2 cellular contexts compared by ENCODE assay signal in the genomic region with DNA sequence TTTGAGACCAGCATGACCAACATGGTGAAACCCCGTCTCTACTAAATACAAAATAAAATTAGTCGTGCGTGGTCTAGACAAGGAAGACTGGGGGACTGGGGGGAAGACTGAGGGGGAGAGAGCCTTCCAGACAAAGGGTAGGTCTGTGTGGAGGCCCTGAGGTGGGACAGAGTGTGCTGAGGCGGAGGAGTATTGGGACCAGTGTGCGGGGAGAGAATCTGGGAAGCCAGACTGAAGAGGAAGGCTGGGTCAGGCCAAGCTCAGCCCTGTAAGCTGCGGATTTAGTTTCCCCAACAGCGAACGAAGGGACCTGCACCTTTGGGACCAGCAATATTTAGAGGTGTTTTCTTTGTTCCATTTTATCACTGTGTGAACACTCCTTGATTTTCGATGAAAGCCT.
TF ChIP-seq lines count a peak whose summit lies in the region.

No MANE protein-coding gene starts in this region.

TF ChIP-seq in SK-N-SH treated with all-trans-retinoic acid at 6 μM for 48 hours, 23 proteins besides CTCF, POLR2A, EP300 and RAD21:
- TF ChIP-seq, protein P1, sequence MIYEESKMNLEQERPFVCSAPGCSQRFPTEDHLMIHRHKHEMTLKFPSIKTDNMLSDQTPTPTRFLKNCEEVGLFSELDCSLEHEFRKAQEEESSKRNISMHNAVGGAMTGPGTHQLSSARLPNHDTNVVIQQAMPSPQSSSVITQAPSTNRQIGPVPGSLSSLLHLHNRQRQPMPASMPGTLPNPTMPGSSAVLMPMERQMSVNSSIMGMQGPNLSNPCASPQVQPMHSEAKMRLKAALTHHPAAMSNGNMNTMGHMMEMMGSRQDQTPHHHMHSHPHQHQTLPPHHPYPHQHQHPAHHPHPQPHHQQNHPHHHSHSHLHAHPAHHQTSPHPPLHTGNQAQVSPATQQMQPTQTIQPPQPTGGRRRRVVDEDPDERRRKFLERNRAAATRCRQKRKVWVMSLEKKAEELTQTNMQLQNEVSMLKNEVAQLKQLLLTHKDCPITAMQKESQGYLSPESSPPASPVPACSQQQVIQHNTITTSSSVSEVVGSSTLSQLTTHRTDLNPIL (CRISPR knock-in tag; IDR thresholded peaks at IDR 0.05; ENCODE audit: low read depth), result no peak
- TF ChIP-seq, protein P2, sequence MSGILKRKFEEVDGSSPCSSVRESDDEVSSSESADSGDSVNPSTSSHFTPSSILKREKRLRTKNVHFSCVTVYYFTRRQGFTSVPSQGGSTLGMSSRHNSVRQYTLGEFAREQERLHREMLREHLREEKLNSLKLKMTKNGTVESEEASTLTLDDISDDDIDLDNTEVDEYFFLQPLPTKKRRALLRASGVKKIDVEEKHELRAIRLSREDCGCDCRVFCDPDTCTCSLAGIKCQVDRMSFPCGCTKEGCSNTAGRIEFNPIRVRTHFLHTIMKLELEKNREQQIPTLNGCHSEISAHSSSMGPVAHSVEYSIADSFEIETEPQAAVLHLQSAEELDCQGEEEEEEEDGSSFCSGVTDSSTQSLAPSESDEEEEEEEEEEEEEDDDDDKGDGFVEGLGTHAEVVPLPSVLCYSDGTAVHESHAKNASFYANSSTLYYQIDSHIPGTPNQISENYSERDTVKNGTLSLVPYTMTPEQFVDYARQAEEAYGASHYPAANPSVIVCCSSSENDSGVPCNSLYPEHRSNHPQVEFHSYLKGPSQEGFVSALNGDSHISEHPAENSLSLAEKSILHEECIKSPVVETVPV (CRISPR knock-in tag; IDR thresholded peaks at IDR 0.05), result no peak
- TF ChIP-seq, protein P3, sequence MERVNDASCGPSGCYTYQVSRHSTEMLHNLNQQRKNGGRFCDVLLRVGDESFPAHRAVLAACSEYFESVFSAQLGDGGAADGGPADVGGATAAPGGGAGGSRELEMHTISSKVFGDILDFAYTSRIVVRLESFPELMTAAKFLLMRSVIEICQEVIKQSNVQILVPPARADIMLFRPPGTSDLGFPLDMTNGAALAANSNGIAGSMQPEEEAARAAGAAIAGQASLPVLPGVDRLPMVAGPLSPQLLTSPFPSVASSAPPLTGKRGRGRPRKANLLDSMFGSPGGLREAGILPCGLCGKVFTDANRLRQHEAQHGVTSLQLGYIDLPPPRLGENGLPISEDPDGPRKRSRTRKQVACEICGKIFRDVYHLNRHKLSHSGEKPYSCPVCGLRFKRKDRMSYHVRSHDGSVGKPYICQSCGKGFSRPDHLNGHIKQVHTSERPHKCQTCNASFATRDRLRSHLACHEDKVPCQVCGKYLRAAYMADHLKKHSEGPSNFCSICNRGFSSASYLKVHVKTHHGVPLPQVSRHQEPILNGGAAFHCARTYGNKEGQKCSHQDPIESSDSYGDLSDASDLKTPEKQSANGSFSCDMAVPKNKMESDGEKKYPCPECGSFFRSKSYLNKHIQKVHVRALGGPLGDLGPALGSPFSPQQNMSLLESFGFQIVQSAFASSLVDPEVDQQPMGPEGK (CRISPR knock-in tag; IDR thresholded peaks at IDR 0.05; ENCODE audit: borderline replicate concordance), result no peak
- TF ChIP-seq ESRRG (CRISPR knock-in tag; IDR thresholded peaks at IDR 0.05), result no peak
- TF ChIP-seq BACH2 (CRISPR knock-in tag; IDR thresholded peaks at IDR 0.05; ENCODE audit: borderline replicate concordance), result no peak
- no peak for TF ChIP-seq CSDC2 (CRISPR knock-in tag; IDR thresholded peaks at IDR 0.05)
- TF ChIP-seq GLIS3 (CRISPR knock-in tag; IDR thresholded peaks at IDR 0.05), result no peak
- TF ChIP-seq ISL1 (CRISPR knock-in tag; IDR thresholded peaks at IDR 0.05), result no peak
- TF ChIP-seq ARNTL (CRISPR knock-in tag; IDR thresholded peaks at IDR 0.05; ENCODE audit: borderline replicate concordance, low read depth), result no peak
- TF ChIP-seq ZNF8 (CRISPR knock-in tag; IDR thresholded peaks at IDR 0.05), result no peak
- no peak for TF ChIP-seq SNAI2 (CRISPR knock-in tag; IDR thresholded peaks at IDR 0.05)
- no peak for TF ChIP-seq ZFP3 (CRISPR knock-in tag; IDR thresholded peaks at IDR 0.05)
- TF ChIP-seq OSR1 (CRISPR knock-in tag; IDR thresholded peaks at IDR 0.05), result no peak
- TF ChIP-seq RARB (CRISPR knock-in tag; IDR thresholded peaks at IDR 0.05), result no peak
- no peak for TF ChIP-seq TCF4 (CRISPR knock-in tag; IDR thresholded peaks at IDR 0.05; ENCODE audit: borderline replicate concordance)
- TF ChIP-seq, protein P4, sequence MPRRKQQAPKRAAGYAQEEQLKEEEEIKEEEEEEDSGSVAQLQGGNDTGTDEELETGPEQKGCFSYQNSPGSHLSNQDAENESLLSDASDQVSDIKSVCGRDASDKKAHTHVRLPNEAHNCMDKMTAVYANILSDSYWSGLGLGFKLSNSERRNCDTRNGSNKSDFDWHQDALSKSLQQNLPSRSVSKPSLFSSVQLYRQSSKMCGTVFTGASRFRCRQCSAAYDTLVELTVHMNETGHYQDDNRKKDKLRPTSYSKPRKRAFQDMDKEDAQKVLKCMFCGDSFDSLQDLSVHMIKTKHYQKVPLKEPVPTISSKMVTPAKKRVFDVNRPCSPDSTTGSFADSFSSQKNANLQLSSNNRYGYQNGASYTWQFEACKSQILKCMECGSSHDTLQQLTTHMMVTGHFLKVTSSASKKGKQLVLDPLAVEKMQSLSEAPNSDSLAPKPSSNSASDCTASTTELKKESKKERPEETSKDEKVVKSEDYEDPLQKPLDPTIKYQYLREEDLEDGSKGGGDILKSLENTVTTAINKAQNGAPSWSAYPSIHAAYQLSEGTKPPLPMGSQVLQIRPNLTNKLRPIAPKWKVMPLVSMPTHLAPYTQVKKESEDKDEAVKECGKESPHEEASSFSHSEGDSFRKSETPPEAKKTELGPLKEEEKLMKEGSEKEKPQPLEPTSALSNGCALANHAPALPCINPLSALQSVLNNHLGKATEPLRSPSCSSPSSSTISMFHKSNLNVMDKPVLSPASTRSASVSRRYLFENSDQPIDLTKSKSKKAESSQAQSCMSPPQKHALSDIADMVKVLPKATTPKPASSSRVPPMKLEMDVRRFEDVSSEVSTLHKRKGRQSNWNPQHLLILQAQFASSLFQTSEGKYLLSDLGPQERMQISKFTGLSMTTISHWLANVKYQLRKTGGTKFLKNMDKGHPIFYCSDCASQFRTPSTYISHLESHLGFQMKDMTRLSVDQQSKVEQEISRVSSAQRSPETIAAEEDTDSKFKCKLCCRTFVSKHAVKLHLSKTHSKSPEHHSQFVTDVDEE (CRISPR knock-in tag; IDR thresholded peaks at IDR 0.05), result no peak
- TF ChIP-seq PPARA (CRISPR knock-in tag; IDR thresholded peaks at IDR 0.05; ENCODE audit: borderline replicate concordance), result no peak
- TF ChIP-seq ZNF565 (CRISPR knock-in tag; conservative IDR thresholded peaks at IDR 0.05; ENCODE audit: low read depth), result no peak
- TF ChIP-seq ZFP30 (CRISPR knock-in tag; IDR thresholded peaks at IDR 0.05), result no peak
- no peak for TF ChIP-seq ZNF70 (CRISPR knock-in tag; IDR thresholded peaks at IDR 0.05)

TF ChIP-seq in H1, 55 proteins besides CTCF, POLR2A, EP300 and RAD21:
- TF ChIP-seq TEAD4 (IDR thresholded peaks at IDR 0.05; ENCODE audit: low read depth, low read length) (no peak), POLR2AphosphoS5 (IDR thresholded peaks at IDR 0.05; ENCODE audit: low read depth, low read length) (no peak), PHF8 (conservative IDR thresholded peaks at IDR 0.05; ENCODE audit: low read depth, low read length) (no peak), KDM5A (IDR thresholded peaks at IDR 0.05; ENCODE audit: low read length) (no peak), ASH2L (IDR thresholded peaks at IDR 0.05; ENCODE audit: low read length) (no peak), RBBP5 (IDR thresholded peaks at IDR 0.05; ENCODE audit: borderline replicate concordance, low read depth, low read length) (no peak), YY1 (IDR thresholded peaks at IDR 0.05; ENCODE audit: low read depth, low read length) (no peak), GABPA (IDR thresholded peaks at IDR 0.05; ENCODE audit: borderline replicate concordance, insufficient read depth, low read length) (no peak), SRF (IDR thresholded peaks at IDR 0.05; ENCODE audit: low read depth, low read length) (no peak), KDM4A (IDR thresholded peaks at IDR 0.05; ENCODE audit: low read depth, low read length, severe bottlenecking) (no peak), CBX8 (IDR thresholded peaks at IDR 0.05; ENCODE audit: borderline replicate concordance, low read depth, low read length) (no peak), CTBP2 (IDR thresholded peaks at IDR 0.05; ENCODE audit: borderline replicate concordance, insufficient read depth, insufficient read length, low read length) (no peak)
- TF ChIP-seq, protein P5, sequence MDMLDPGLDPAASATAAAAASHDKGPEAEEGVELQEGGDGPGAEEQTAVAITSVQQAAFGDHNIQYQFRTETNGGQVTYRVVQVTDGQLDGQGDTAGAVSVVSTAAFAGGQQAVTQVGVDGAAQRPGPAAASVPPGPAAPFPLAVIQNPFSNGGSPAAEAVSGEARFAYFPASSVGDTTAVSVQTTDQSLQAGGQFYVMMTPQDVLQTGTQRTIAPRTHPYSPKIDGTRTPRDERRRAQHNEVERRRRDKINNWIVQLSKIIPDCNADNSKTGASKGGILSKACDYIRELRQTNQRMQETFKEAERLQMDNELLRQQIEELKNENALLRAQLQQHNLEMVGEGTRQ (IDR thresholded peaks at IDR 0.05; ENCODE audit: low read length), result no peak
- TF ChIP-seq, protein P6, sequence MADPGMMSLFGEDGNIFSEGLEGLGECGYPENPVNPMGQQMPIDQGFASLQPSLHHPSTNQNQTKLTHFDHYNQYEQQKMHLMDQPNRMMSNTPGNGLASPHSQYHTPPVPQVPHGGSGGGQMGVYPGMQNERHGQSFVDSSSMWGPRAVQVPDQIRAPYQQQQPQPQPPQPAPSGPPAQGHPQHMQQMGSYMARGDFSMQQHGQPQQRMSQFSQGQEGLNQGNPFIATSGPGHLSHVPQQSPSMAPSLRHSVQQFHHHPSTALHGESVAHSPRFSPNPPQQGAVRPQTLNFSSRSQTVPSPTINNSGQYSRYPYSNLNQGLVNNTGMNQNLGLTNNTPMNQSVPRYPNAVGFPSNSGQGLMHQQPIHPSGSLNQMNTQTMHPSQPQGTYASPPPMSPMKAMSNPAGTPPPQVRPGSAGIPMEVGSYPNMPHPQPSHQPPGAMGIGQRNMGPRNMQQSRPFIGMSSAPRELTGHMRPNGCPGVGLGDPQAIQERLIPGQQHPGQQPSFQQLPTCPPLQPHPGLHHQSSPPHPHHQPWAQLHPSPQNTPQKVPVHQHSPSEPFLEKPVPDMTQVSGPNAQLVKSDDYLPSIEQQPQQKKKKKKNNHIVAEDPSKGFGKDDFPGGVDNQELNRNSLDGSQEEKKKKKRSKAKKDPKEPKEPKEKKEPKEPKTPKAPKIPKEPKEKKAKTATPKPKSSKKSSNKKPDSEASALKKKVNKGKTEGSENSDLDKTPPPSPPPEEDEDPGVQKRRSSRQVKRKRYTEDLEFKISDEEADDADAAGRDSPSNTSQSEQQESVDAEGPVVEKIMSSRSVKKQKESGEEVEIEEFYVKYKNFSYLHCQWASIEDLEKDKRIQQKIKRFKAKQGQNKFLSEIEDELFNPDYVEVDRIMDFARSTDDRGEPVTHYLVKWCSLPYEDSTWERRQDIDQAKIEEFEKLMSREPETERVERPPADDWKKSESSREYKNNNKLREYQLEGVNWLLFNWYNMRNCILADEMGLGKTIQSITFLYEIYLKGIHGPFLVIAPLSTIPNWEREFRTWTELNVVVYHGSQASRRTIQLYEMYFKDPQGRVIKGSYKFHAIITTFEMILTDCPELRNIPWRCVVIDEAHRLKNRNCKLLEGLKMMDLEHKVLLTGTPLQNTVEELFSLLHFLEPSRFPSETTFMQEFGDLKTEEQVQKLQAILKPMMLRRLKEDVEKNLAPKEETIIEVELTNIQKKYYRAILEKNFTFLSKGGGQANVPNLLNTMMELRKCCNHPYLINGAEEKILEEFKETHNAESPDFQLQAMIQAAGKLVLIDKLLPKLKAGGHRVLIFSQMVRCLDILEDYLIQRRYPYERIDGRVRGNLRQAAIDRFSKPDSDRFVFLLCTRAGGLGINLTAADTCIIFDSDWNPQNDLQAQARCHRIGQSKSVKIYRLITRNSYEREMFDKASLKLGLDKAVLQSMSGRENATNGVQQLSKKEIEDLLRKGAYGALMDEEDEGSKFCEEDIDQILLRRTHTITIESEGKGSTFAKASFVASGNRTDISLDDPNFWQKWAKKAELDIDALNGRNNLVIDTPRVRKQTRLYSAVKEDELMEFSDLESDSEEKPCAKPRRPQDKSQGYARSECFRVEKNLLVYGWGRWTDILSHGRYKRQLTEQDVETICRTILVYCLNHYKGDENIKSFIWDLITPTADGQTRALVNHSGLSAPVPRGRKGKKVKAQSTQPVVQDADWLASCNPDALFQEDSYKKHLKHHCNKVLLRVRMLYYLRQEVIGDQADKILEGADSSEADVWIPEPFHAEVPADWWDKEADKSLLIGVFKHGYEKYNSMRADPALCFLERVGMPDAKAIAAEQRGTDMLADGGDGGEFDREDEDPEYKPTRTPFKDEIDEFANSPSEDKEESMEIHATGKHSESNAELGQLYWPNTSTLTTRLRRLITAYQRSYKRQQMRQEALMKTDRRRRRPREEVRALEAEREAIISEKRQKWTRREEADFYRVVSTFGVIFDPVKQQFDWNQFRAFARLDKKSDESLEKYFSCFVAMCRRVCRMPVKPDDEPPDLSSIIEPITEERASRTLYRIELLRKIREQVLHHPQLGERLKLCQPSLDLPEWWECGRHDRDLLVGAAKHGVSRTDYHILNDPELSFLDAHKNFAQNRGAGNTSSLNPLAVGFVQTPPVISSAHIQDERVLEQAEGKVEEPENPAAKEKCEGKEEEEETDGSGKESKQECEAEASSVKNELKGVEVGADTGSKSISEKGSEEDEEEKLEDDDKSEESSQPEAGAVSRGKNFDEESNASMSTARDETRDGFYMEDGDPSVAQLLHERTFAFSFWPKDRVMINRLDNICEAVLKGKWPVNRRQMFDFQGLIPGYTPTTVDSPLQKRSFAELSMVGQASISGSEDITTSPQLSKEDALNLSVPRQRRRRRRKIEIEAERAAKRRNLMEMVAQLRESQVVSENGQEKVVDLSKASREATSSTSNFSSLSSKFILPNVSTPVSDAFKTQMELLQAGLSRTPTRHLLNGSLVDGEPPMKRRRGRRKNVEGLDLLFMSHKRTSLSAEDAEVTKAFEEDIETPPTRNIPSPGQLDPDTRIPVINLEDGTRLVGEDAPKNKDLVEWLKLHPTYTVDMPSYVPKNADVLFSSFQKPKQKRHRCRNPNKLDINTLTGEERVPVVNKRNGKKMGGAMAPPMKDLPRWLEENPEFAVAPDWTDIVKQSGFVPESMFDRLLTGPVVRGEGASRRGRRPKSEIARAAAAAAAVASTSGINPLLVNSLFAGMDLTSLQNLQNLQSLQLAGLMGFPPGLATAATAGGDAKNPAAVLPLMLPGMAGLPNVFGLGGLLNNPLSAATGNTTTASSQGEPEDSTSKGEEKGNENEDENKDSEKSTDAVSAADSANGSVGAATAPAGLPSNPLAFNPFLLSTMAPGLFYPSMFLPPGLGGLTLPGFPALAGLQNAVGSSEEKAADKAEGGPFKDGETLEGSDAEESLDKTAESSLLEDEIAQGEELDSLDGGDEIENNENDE (IDR thresholded peaks at IDR 0.05; ENCODE audit: insufficient replicate concordance, low read length), result no peak
TF ChIP-seq in H1: peak in this region for 0.
